8 cellular contexts compared by ENCODE assay signal in genomic region chr1:225811622-225812487, GRCh38. TPM values are rescaled to one million over a fixed set of nuclear protein-coding genes. Genes with fewer than 3 reads are reported as not detected.
A peak's percentile ranks its signal among the peaks of the same experiment; 100 is the strongest.
DNase-seq lines count a peak whose midpoint lies in the region; ATAC-seq and TF ChIP-seq lines count a peak whose summit lies in the region.
"Had no signal": no experiment of that assay in that cellular context is flagged by ENCODE, and none has a peak within 500 bp of the region (broad histone marks: within the 10 kb centered on the region; RNA-seq: fewer than 3 reads in every experiment).

No MANE protein-coding gene starts in this region.

- H3K4me1 ChIP-seq in right atrium auricular region (peaks cover 0 to 68% of the 10 kb centered on the region in 2 donors), smooth muscle cell (ENCODE audit: low read depth) (peaks cover 22% of the 10 kb centered on the region)

- H3K9ac ChIP-seq in smooth muscle cell (ENCODE audit: low read depth) = no peak overlapping the region

- H3K4me1 Mint-ChIP-seq in activated CD4-positive, alpha-beta memory T cell treated with anti-CD3 and anti-CD28 coated beads for 36 hours (ENCODE audit: low read depth) = peaks cover 11% of the 10 kb centered on the region

- H3K36me3 Mint-ChIP-seq in activated CD4-positive, alpha-beta memory T cell treated with anti-CD3 and anti-CD28 coated beads for 36 hours = no peaks in the 10 kb centered on the region
- H3K36me3 Mint-ChIP-seq: memory B cell had no signal

- in situ Hi-C loops in GM13977 (cut with MboI; ENCODE audit: low pct_unique_long_range_greater_than_20kb, low sequenced_read_pairs, unreplicated experiment) = no loop called here

- peaks cover 11% of the 10 kb centered on the region for H3K79me2 ChIP-seq in smooth muscle cell (ENCODE audit: low read depth)

- WGBS in smooth muscle cell (ENCODE audit: low lambda C conversion rate) = 70% methylated on average over 10 of the region's 10 CpGs

- no peak for ATAC-seq in HG02885 (IDR thresholded peaks at IDR 0.05; ENCODE audit: poor library complexity, unreplicated experiment)

- peaks cover 2% of the 10 kb centered on the region for H3K27me3 Mint-ChIP-seq in activated CD4-positive, alpha-beta memory T cell treated with anti-CD3 and anti-CD28 coated beads for 36 hours

- H2AFZ ChIP-seq in smooth muscle cell (ENCODE audit: low read depth) = no peak overlapping the region

- H4K20me1 ChIP-seq in smooth muscle cell (ENCODE audit: low read depth) = peaks cover 21% of the 10 kb centered on the region

- no peak for DNase-seq in GM13977 (ENCODE audit: low spot score)
- no peak for DNase-seq in RWPE1 (ENCODE audit: low spot score)
- peak; percentile 61 for DNase-seq in right atrium auricular region (ENCODE audit: low spot score)
- no peak for DNase-seq in smooth muscle cell (lab: John Stamatoyannopoulos, UW; ENCODE audit: unreplicated experiment)
- no peak for DNase-seq in islet precursor cell
- DNase-seq in activated CD4-positive, alpha-beta memory T cell treated with anti-CD3 and anti-CD28 coated beads for 36 hours = no peak

- H3K27me3 ChIP-seq in right atrium auricular region (no peaks in the 10 kb centered on the region), smooth muscle cell (ENCODE audit: low read depth) (no peaks in the 10 kb centered on the region)

- CTCF ChIA-PET in RWPE1 (lab: Yijun Ruan, JAX) = interaction anchor here (0.6 to 1.5 kb wide), 8 partner anchors 9 to 333 kb away, joined by 3 to 12 read pairs (median 3); no protein-coding TSS in a partner anchor
- CTCF ChIA-PET in activated CD4-positive, alpha-beta memory T cell treated with anti-CD3 and anti-CD28 coated beads for 36 hours (lab: Charles Lee) = interaction anchor here (1.0 to 2.0 kb wide), 3 partner anchors 100 to 337 kb away, joined by 3 to 6 read pairs (median 3); no protein-coding TSS in a partner anchor

- TF ChIP-seq CTCF in GM13977 (IDR thresholded peaks at IDR 0.05; ENCODE audit: extremely low read depth, insufficient read depth, missing control alignments) (peak; percentile 21), RWPE1 (conservative IDR thresholded peaks at IDR 0.05; ENCODE audit: low read depth) (no peak; the same call in 1 of the 2 replicates), right atrium auricular region (IDR thresholded peaks at IDR 0.05) (peak in 1 of 2 donors; percentile 48), smooth muscle cell (IDR thresholded peaks at IDR 0.05; ENCODE audit: borderline replicate concordance, insufficient read depth, poor library complexity, severe bottlenecking) (peak; percentile 36)

- H3K27ac Mint-ChIP-seq in activated CD4-positive, alpha-beta memory T cell treated with anti-CD3 and anti-CD28 coated beads for 36 hours = no peak overlapping the region
- H3K27ac Mint-ChIP-seq: memory B cell had no signal

- H3K4me3 ChIP-seq in right atrium auricular region = peak overlapping the region; percentile 74 to 76
- peak overlapping the region; percentile 87 for H3K4me3 ChIP-seq in smooth muscle cell

- no peak overlapping the region for H3K4me3 Mint-ChIP-seq in activated CD4-positive, alpha-beta memory T cell treated with anti-CD3 and anti-CD28 coated beads for 36 hours

- H3K9me3 ChIP-seq in right atrium auricular region (no peaks in the 10 kb centered on the region), smooth muscle cell (replicated peaks; ENCODE audit: low read depth) (no peaks in the 10 kb centered on the region)

- intact Hi-C loops in activated CD4-positive, alpha-beta memory T cell treated with anti-CD3 and anti-CD28 coated beads for 36 hours (cut with micrococcal nuclease) = loop anchor here (2.0 kb wide), 1 partner anchor 35 kb away; the partner anchor contains the start of gene SRP9

- peak overlapping the region; percentile 98 for H3K4me2 ChIP-seq in smooth muscle cell

- H3K9me3 Mint-ChIP-seq in activated CD4-positive, alpha-beta memory T cell treated with anti-CD3 and anti-CD28 coated beads for 36 hours = no peaks in the 10 kb centered on the region
- H3K9me3 Mint-ChIP-seq: memory B cell had no signal

- H3F3A ChIP-seq in smooth muscle cell (ENCODE audit: low read depth) = peaks cover 28% of the 10 kb centered on the region

- POLR2A ChIA-PET in RWPE1 (lab: Yijun Ruan, JAX; ENCODE audit: low non-redundant PET) = interaction anchor here (0.6 kb wide), 1 partner anchor 156 kb away, joined by 3 read pairs; no protein-coding TSS in a partner anchor
- POLR2A ChIA-PET in activated CD4-positive, alpha-beta memory T cell treated with anti-CD3 and anti-CD28 coated beads for 36 hours (lab: Charles Lee) = interaction anchor here (0.6 kb wide), 1 partner anchor 32 kb away, joined by 5 read pairs; no protein-coding TSS in a partner anchor

- H3K36me3 ChIP-seq in right atrium auricular region (no peaks in the 10 kb centered on the region), smooth muscle cell (ENCODE audit: low read depth) (no peaks in the 10 kb centered on the region)

- H3K27ac ChIP-seq in RWPE1 = peak overlapping the region; percentile 93
- H3K27ac ChIP-seq in right atrium auricular region = peak overlapping the region; percentile 80 to 86
- no peak overlapping the region for H3K27ac ChIP-seq in smooth muscle cell (ENCODE audit: low read depth)

RNA-seq across cellular contexts. Expression of gene EPHX1, which starts 1.9 kb away (rescaled TPM):
- total RNA-seq in right atrium auricular region (10 to 100 TPM; 57.7 to 66.0 TPM), smooth muscle cell (9.8 and 16.1 TPM in 2 replicates)
- polyA plus RNA-seq in smooth muscle cell = 22.2 and 29.2 TPM in 2 replicates
- 1 to 10 TPM; 2.6 to 2.8 TPM for total RNA-seq in activated CD4-positive, alpha-beta memory T cell treated with anti-CD3 and anti-CD28 coated beads for 36 hours

RNA-seq across cellular contexts. Expression of gene SRP9, which starts 34.2 kb away (rescaled TPM):
- total RNA-seq in right atrium auricular region = 100 to 1,000 TPM; 143 to 216 TPM
- 394 and 449 TPM in 2 replicates for total RNA-seq in smooth muscle cell
- 301 TPM in 2 replicates for polyA plus RNA-seq in smooth muscle cell
- total RNA-seq in activated CD4-positive, alpha-beta memory T cell treated with anti-CD3 and anti-CD28 coated beads for 36 hours = 100 to 1,000 TPM; 294 to 314 TPM
